8 cellular contexts compared by ENCODE assay signal in genomic region chr1:214123061-214123784, GRCh38.
A peak's percentile ranks its signal among the peaks of the same experiment; 100 is the strongest.
DNase-seq lines count a peak whose midpoint lies in the region; ATAC-seq and TF ChIP-seq lines count a peak whose summit lies in the region.

No MANE protein-coding gene starts in this region.

- H3K36me3 ChIP-seq in OCI-LY7 (ENCODE audit: insufficient read depth, low read length) (no peaks in the 10 kb centered on the region), tibial artery (no peaks in the 10 kb centered on the region)

- peaks cover 2% of the 10 kb centered on the region; the same call in 1 of the 2 replicates for H3K9me3 ChIP-seq in OCI-LY7 (ENCODE audit: low read length)
- H3K9me3 ChIP-seq in tibial artery: peaks cover 0 to 5% (median 2%) of the 10 kb centered on the region in 3 donors

- H2AFZ ChIP-seq in OCI-LY7 (ENCODE audit: low read length): no peak overlapping the region

- DNase-seq in DMS153 treated with DMSO at 0.1 percent for 48 hours (lab: John Stamatoyannopoulos, UW; ENCODE audit: unreplicated experiment) (peak; percentile 95), OCI-LY7 (ENCODE audit: low spot score) (peak; percentile 32), cerebellum (ENCODE audit: low spot score) (peak; percentile 73), kidney tubule cell (ENCODE audit: low spot score) (peak; percentile 79), tibial artery (peak in 1 of 2 donors; percentile 24), OCI-M2 (lab: John Stamatoyannopoulos, UW; ENCODE audit: unreplicated experiment) (no peak)

- no peaks in the 10 kb centered on the region for H3K9me2 ChIP-seq in OCI-LY7 (ENCODE audit: insufficient read depth, low read length)

- no TSS peak for BruUV-seq in OCI-LY7 (replicated peaks; lab: Mats Ljungman, UMichigan)

- CTCF ChIA-PET in OCI-LY7 (lab: Charles Lee; ENCODE audit: unreplicated experiment): no interaction called here

- H3K27me3 ChIP-seq in tibial artery: no peaks in the 10 kb centered on the region

- no peaks in the 10 kb centered on the region for H3K79me2 ChIP-seq in OCI-LY7 (ENCODE audit: insufficient read depth, low read depth, low read length)

- H3K27ac ChIP-seq in OCI-LY7 (ENCODE audit: low read depth, low read length, poor library complexity, severe bottlenecking) (no peak overlapping the region), tibial artery (no peak overlapping the region)

- POLR2A ChIA-PET in OCI-LY7 (lab: Charles Lee): interaction anchor here (0.6 to 0.9 kb wide), 7 partner anchors 9 to 1567 kb away, joined by 3 to 7 read pairs (median 4); no protein-coding TSS in a partner anchor

- H3K4me3 ChIP-seq in OCI-LY7 (ENCODE audit: low read depth, low read length, poor library complexity, severe bottlenecking) (no peak overlapping the region), tibial artery (no peak overlapping the region)

- intact Hi-C loops in OCI-LY7 (cut with micrococcal nuclease; ENCODE audit: unreplicated experiment): loop anchor here (10.0 kb wide), 2 partner anchors 748 to 1652 kb away; no protein-coding TSS in a partner anchor
- intact Hi-C loops in tibial artery (cut with DNase I; ENCODE audit: low total_unique reads): loop anchor here (10.0 kb wide), 1 partner anchor 998 kb away; no protein-coding TSS in a partner anchor

- H3K4me1 ChIP-seq in OCI-LY7 (ENCODE audit: insufficient read depth, low read length, poor library complexity, severe bottlenecking): no peaks in the 10 kb centered on the region
- no peaks in the 10 kb centered on the region for H3K4me1 ChIP-seq in tibial artery

- TF ChIP-seq CTCF in LNCAP (IDR thresholded peaks at IDR 0.05): peak; percentile 74
- peak; percentile 55 for TF ChIP-seq CTCF in OCI-LY7 (conservative IDR thresholded peaks at IDR 0.05; ENCODE audit: low read length)
- TF ChIP-seq CTCF in tibial artery (IDR thresholded peaks at IDR 0.05): peak; percentile 35 to 38

- peak; percentile 56 for ATAC-seq in GM21390 (IDR thresholded peaks at IDR 0.05; ENCODE audit: unreplicated experiment)

- H3K4me2 ChIP-seq in OCI-LY7 (ENCODE audit: low read length): no peak overlapping the region

- H4K20me1 ChIP-seq in OCI-LY7 (ENCODE audit: insufficient read depth, low read length): no peaks in the 10 kb centered on the region
